1 cellular context compared by ENCODE assay signal in the genomic region with DNA sequence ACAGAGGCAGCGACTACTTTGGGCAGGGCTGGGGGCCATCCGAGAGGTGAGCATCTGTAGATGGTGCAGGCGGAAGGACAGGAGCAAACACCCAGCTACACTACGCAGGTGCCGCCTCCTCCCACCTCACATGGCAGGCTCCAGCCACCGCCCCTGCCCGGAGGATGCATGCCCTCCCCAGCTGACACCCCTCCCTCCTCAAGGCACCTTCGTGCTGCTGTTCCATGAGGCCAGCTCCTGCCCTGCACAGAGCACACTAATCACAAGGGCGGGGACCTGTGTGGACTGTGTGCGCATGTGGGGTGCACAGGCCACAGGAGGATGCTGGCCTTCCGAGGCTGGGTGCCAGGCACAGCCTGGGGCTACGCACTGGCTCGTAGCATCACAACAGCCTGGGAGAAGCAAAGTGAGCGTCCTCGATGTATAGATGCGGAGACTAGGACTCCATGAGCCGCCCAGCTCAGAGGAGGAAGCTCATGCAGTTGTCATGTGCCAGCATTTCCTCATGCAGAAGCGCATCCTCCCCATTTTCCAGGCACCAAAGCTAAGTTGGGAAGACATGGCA.
TF ChIP-seq lines count a peak whose summit lies in the region.

No MANE protein-coding gene starts in this region.

TF ChIP-seq in IMR-90, 13 proteins besides CTCF, POLR2A, EP300 and RAD21:
- TF ChIP-seq SMC3 (IDR thresholded peaks at IDR 0.05; ENCODE audit: low read depth, low read length), result no peak
- TF ChIP-seq, protein P1, sequence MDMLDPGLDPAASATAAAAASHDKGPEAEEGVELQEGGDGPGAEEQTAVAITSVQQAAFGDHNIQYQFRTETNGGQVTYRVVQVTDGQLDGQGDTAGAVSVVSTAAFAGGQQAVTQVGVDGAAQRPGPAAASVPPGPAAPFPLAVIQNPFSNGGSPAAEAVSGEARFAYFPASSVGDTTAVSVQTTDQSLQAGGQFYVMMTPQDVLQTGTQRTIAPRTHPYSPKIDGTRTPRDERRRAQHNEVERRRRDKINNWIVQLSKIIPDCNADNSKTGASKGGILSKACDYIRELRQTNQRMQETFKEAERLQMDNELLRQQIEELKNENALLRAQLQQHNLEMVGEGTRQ (IDR thresholded peaks at IDR 0.05; ENCODE audit: low read depth, low read length), result no peak
- TF ChIP-seq BHLHE40 (IDR thresholded peaks at IDR 0.05; ENCODE audit: low read depth, low read length), result no peak
- no peak for TF ChIP-seq FOS (IDR thresholded peaks at IDR 0.05; ENCODE audit: low read depth, low read length)
- TF ChIP-seq RCOR1 (IDR thresholded peaks at IDR 0.05; ENCODE audit: insufficient replicate concordance, low read length), result no peak
- no peak for TF ChIP-seq MAZ (IDR thresholded peaks at IDR 0.05; ENCODE audit: borderline replicate concordance, low read depth, low read length)
- no peak for TF ChIP-seq CEBPB (IDR thresholded peaks at IDR 0.05; ENCODE audit: low read depth, low read length)
- no peak for TF ChIP-seq RFX5 (IDR thresholded peaks at IDR 0.05; ENCODE audit: low read depth, low read length)
- TF ChIP-seq MAFK (IDR thresholded peaks at IDR 0.05; ENCODE audit: low read depth, low read length), result no peak
- TF ChIP-seq, protein P2, sequence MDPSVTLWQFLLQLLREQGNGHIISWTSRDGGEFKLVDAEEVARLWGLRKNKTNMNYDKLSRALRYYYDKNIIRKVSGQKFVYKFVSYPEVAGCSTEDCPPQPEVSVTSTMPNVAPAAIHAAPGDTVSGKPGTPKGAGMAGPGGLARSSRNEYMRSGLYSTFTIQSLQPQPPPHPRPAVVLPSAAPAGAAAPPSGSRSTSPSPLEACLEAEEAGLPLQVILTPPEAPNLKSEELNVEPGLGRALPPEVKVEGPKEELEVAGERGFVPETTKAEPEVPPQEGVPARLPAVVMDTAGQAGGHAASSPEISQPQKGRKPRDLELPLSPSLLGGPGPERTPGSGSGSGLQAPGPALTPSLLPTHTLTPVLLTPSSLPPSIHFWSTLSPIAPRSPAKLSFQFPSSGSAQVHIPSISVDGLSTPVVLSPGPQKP (IDR thresholded peaks at IDR 0.05; ENCODE audit: borderline replicate concordance, low read depth, low read length), result no peak
- TF ChIP-seq CHD1 (IDR thresholded peaks at IDR 0.05; ENCODE audit: low read depth, low read length), result no peak
- no peak for TF ChIP-seq MXI1 (IDR thresholded peaks at IDR 0.05; ENCODE audit: borderline replicate concordance, low read depth, low read length)
- TF ChIP-seq NFE2L2 (IDR thresholded peaks at IDR 0.05; ENCODE audit: low read depth, low read length), result no peak
